ENCODE assay signal across 8 cellular contexts in the genomic region with DNA sequence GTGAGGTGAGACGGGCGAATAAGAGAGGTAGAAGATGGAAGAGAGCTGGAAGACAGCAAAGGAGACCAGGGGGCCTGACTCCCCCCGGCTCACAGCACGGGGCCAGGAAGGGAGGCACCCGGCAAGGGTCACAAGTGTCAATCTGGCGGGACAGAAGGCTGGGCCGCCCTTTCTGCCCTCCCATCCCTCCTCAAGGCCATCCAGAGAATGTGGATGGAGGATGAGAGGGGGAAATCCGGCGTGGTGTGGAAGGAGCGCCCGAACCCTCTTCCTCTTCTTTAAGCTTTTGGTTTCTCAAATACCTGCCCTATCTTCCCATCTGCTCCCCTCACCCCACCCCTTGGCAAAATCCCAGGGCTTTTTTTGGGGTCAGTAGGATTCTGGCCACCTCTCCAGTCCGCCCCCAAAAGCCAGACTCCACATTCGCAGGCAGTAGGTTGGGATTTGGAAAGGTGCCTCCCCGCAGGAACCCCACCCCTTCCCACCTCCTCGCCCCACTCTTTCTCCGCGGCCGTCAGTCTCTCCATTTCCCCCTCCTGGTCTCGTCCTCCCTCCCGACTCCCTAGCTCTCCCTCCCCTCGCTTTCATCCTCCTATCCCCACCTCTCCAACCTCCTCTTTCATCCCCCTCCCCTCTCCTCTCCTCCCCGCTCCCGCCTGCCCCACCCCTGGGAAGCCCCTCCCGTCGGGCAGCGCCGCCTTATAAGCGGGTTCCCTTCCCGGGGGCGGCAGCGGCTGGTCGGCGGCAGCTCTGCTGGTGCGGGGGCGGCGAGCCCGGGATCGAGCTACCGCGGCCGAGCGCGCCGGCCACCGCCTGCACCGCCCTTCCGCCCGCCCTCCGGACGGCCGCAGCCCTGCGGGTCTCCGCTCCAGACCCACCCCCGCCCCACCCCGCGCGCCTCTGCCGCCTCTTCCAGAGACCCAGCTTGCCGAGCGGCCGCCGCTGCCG. TPM values are rescaled to one million over a fixed set of nuclear protein-coding genes. Genes with fewer than 3 reads are reported as not detected.
DNase-seq lines count a peak whose midpoint lies in the region; ATAC-seq and TF ChIP-seq lines count a peak whose summit lies in the region.

Gene PTMS, plus strand, starts transcription at position 730 of the 948 bp plus-strand sequence. CDS start 343 bp downstream, outside the sequence.

- peaks cover 0 to 43% of the 10 kb centered on the region in 2 donors for H3K27me3 ChIP-seq in left lung

- peak within 1 kb of the TSS; percentile 81 to 95 for H3K27ac ChIP-seq in left lung

- intact Hi-C loops in left lung (cut with DNase I), result no loop called here

- no peaks in the 10 kb centered on the region for H3K9me3 ChIP-seq in left lung

- peaks cover 28 to 65% of the 10 kb centered on the region in 2 donors for H3K4me1 ChIP-seq in left lung

- H3K9me3 Mint-ChIP-seq in stimulated activated naive CD8-positive, alpha-beta T cell treated with anti-CD3 and anti-CD28 coated beads, Interleukin-15, Interleukin-2, amounts not matched to agents 100 ng/mL and 50 ng/mL, for 24 hours, result no peaks in the 10 kb centered on the region

- H3K4me3 ChIP-seq in left lung, result peak within 1 kb of the TSS; percentile 79 to 83

- peak; percentile 84 for DNase-seq in DMS153 treated with DMSO at 0.1 percent for 48 hours (lab: John Stamatoyannopoulos, UW; ENCODE audit: unreplicated experiment)
- peak; percentile 94 for DNase-seq in M059J (ENCODE audit: low read depth)
- peak; percentile 97 for DNase-seq in SK-N-DZ (ENCODE audit: low spot score)
- peak; percentile 79 for DNase-seq in dermis blood vessel endothelial cell
- DNase-seq in left lung, result peak; percentile 89 to 94
- DNase-seq in stimulated activated CD4-positive, alpha-beta T cell treated with anti-CD3 and anti-CD28 coated beads, Interleukin-4, amount 100 ng/mL, for 1 hour, result no peak

- H3K27me3 Mint-ChIP-seq in stimulated activated naive CD8-positive, alpha-beta T cell treated with anti-CD3 and anti-CD28 coated beads, Interleukin-15, Interleukin-2, amounts not matched to agents 100 ng/mL and 50 ng/mL, for 24 hours, result peaks cover 52% of the 10 kb centered on the region

- peaks cover 0 to 12% of the 10 kb centered on the region in 2 donors for H3K36me3 ChIP-seq in left lung

- H3K27ac Mint-ChIP-seq in stimulated activated naive CD8-positive, alpha-beta T cell treated with anti-CD3 and anti-CD28 coated beads, Interleukin-15, Interleukin-2, amounts not matched to agents 100 ng/mL and 50 ng/mL, for 24 hours, result peak within 1 kb of the TSS; percentile 75

- peak within 1 kb of the TSS; percentile 90 for H3K4me3 Mint-ChIP-seq in stimulated activated naive CD8-positive, alpha-beta T cell treated with anti-CD3 and anti-CD28 coated beads, Interleukin-15, Interleukin-2, amounts not matched to agents 100 ng/mL and 50 ng/mL, for 24 hours

- H3K4me1 Mint-ChIP-seq in stimulated activated naive CD8-positive, alpha-beta T cell treated with anti-CD3 and anti-CD28 coated beads, Interleukin-15, Interleukin-2, amounts not matched to agents 100 ng/mL and 50 ng/mL, for 24 hours (ENCODE audit: low read depth), result peaks cover 55% of the 10 kb centered on the region

- peaks cover 3% of the 10 kb centered on the region for H3K36me3 Mint-ChIP-seq in stimulated activated naive CD8-positive, alpha-beta T cell treated with anti-CD3 and anti-CD28 coated beads, Interleukin-15, Interleukin-2, amounts not matched to agents 100 ng/mL and 50 ng/mL, for 24 hours (ENCODE audit: low read depth)

- TF ChIP-seq CTCF in left lung (IDR thresholded peaks at IDR 0.05), result no peak

- ATAC-seq in GM21529 (IDR thresholded peaks at IDR 0.05; ENCODE audit: unreplicated experiment) (peak; percentile 15), left lung (peak; percentile 58)

RNA-seq across cellular contexts. Expression of gene PTMS, which starts in this region (rescaled TPM):
- total RNA-seq in M059J (2014; rRNA removed; shearing (Covaris generic)), result 136 and 216 TPM in 2 replicates
- 377 and 1,003 TPM in 2 replicates for polyA plus RNA-seq in SK-N-DZ (2014; cell fraction: cytosol; rRNA removed)
- polyA plus RNA-seq in SK-N-DZ (2014; cell fraction: nucleus; rRNA removed), result 347 and 365 TPM in 2 replicates
- total RNA-seq in dermis blood vessel endothelial cell (65.5 and 130 TPM in 2 replicates), left lung (100 to 1,000 TPM; 276 to 322 TPM)
